Comparison of ENCODE assay signal across 20 cellular contexts in genomic region chr18:57843403-57843802, GRCh38. TPM values are rescaled to one million over a fixed set of nuclear protein-coding genes. Genes with fewer than 3 reads are reported as not detected.
DNase-seq lines count a peak whose midpoint lies in the region; ATAC-seq, FAIRE-seq and TF ChIP-seq lines count a peak whose summit lies in the region.
"Had no signal": no experiment of that assay in that cellular context is flagged by ENCODE, and none has a peak within 500 bp of the region (broad histone marks: within the 10 kb centered on the region; RNA-seq: fewer than 3 reads in every experiment).

No MANE protein-coding gene starts in this region.

- no peaks in the 10 kb centered on the region for H3K9me3 ChIP-seq in K562 (replicated peaks; ENCODE audit: control insufficient read depth, insufficient read depth, low read depth, low read length)
- H3K9me3 ChIP-seq: BLaER1 treated with 17β-estradiol and CSF1 and Interleukin-3, amounts not matched to agents 10 nM and 100 nM had no signal

- no peak for TF ChIP-seq EP300 in K562 (IDR thresholded peaks at IDR 0.05; ENCODE audit: low read length)

- POLR2A ChIA-PET in K562 (lab: Yijun Ruan, JAX): no interaction called here

- H3K9me1 ChIP-seq in K562 (ENCODE audit: control insufficient read depth, insufficient read depth, low read length): no peaks in the 10 kb centered on the region

- no peaks in the 10 kb centered on the region for H3K79me2 ChIP-seq in GM23338 (replicated peaks; ENCODE audit: insufficient read depth)
- no peaks in the 10 kb centered on the region for H3K79me2 ChIP-seq in K562 (ENCODE audit: control insufficient read depth, insufficient read depth, low read length)

- intact Hi-C loops in K562 (cut with micrococcal nuclease): no loop called here

- FAIRE-seq in K562 (lab: Jason Lieb, UNC): no peak
- FAIRE-seq: GM18507, GM19239, H54 had no signal

- peaks cover 7% of the 10 kb centered on the region; the same call in 2 of the 3 replicates for H3K4me1 Mint-ChIP-seq in GM23338

- no peaks in the 10 kb centered on the region for H3K9me3 Mint-ChIP-seq in GM23338
- H3K9me3 Mint-ChIP-seq: T-cell had no signal

- H3F3A ChIP-seq in GM23338 (replicated peaks; ENCODE audit: low read depth): no peaks in the 10 kb centered on the region

- TF ChIP-seq CTCF in GM23338 (conservative IDR thresholded peaks at IDR 0.05; ENCODE audit: low read depth in 2 of 2): no peak
- TF ChIP-seq CTCF in K562 (IDR thresholded peaks at IDR 0.05 in 2 of 3, conservative IDR thresholded peaks at IDR 0.05 in 1 of 3; ENCODE audit: insufficient read depth in 2 of 3, low read depth in 1 of 3, low read length in 3 of 3): no peak

- H4K20me1 ChIP-seq in GM23338 (replicated peaks; ENCODE audit: insufficient read depth): no peaks in the 10 kb centered on the region
- H4K20me1 ChIP-seq in K562 (replicated peaks; ENCODE audit: control insufficient read depth, insufficient read depth, low read length): no peaks in the 10 kb centered on the region
- H4K20me1 ChIP-seq: BLaER1 treated with 17β-estradiol and CSF1 and Interleukin-3, amounts not matched to agents 10 nM and 100 nM had no signal

- DNase-seq in NCI-H1092 treated with DMSO at 0.1 percent for 48 hours (lab: John Stamatoyannopoulos, UW) (peak; percentile 11), NCI-H1092 (lab: John Stamatoyannopoulos, UW) (no peak), GM23338 (ENCODE audit: low spot score) (no peak), NCI-H2171 (lab: John Stamatoyannopoulos, UW) (peak; percentile 44), K562 (ENCODE audit: extremely low read depth in 1 of 4, low spot score in 3 of 4) (peak in 1 of 4 experiments; percentile 12), HUDEP-2 (lab: John Stamatoyannopoulos, UW; ENCODE audit: unreplicated experiment in 76 of 76) (no peak), D341Med (ENCODE audit: low spot score) (no peak), H4 (ENCODE audit: low spot score) (no peak)
- DNase-seq: 8988T, DMS53, MV-4-11, NCI-H2029, NCI-H226, PC-3, T-cell, T1000 had no signal

- no peaks in the 10 kb centered on the region for H3K9me2 ChIP-seq in GM23338 (ENCODE audit: insufficient read depth)

- ATAC-seq in GM23338 (no peak), K562 (no peak)
- ATAC-seq: PC-3, T-cell had no signal

- H3K4me2 ChIP-seq in GM23338: no peak overlapping the region
- H3K4me2 ChIP-seq in K562 (ENCODE audit: insufficient read depth, low read length): no peak overlapping the region
- H3K4me2 ChIP-seq: BLaER1 treated with 17β-estradiol and CSF1 and Interleukin-3, amounts not matched to agents 10 nM and 100 nM had no signal

- no peaks in the 10 kb centered on the region for H3K36me3 Mint-ChIP-seq in GM23338 (ENCODE audit: low read depth)
- H3K36me3 Mint-ChIP-seq: T-cell had no signal

- no peak overlapping the region for H3K27ac Mint-ChIP-seq in GM23338
- H3K27ac Mint-ChIP-seq: T-cell had no signal

- no TSS peak for BruUV-seq in K562 (replicated peaks; lab: Mats Ljungman, UMichigan)

- H3K27me3 ChIP-seq in GM23338 (ENCODE audit: insufficient read depth) (no peaks in the 10 kb centered on the region), K562 (ENCODE audit: control insufficient read depth in 2 of 2, insufficient read depth in 2 of 2, low read length in 2 of 2) (no peaks in the 10 kb centered on the region)
- H3K27me3 ChIP-seq: BLaER1 treated with 17β-estradiol and CSF1 and Interleukin-3, amounts not matched to agents 10 nM and 100 nM had no signal

- no peak overlapping the region; a peak in 1 of 4 replicates for H3K9ac ChIP-seq in K562 (ENCODE audit: insufficient read depth in 1 of 2, low read depth in 2 of 2, low read length in 2 of 2)
- H3K9ac ChIP-seq: BLaER1 treated with 17β-estradiol and CSF1 and Interleukin-3, amounts not matched to agents 10 nM and 100 nM had no signal

- H2AFZ ChIP-seq in GM23338: 0 out of 2 replicates have a peak overlapping the region, but pooled peaks have one; percentile 47
- peak overlapping the region; percentile 51; the same call in 1 of the 2 replicates for H2AFZ ChIP-seq in K562 (ENCODE audit: low read depth, low read length)

- in situ Hi-C loops in K562 (cut with MboI): no loop called here

- H3K27ac ChIP-seq in GM23338 (ENCODE audit: low read depth) (no peak overlapping the region), K562 (ENCODE audit: extremely low read depth, low read depth, low read length) (no peak overlapping the region)
- H3K27ac ChIP-seq: BLaER1 treated with 17β-estradiol and CSF1 and Interleukin-3, amounts not matched to agents 10 nM and 100 nM had no signal

- H3K36me3 ChIP-seq in GM23338 (ENCODE audit: insufficient read depth): no peaks in the 10 kb centered on the region
- no peaks in the 10 kb centered on the region for H3K36me3 ChIP-seq in K562 (ENCODE audit: control insufficient read depth, insufficient read depth, low read length)
- H3K36me3 ChIP-seq: BLaER1 treated with 17β-estradiol and CSF1 and Interleukin-3, amounts not matched to agents 10 nM and 100 nM had no signal

- 83% methylated on average over 2 of the region's 5 CpGs for WGBS in K562 (ENCODE audit: insufficient coverage, low coverage, missing lambda C conversion rate)

- H3K4me3 ChIP-seq in GM23338 (no peak overlapping the region), K562 (no peak overlapping the region)
- H3K4me3 ChIP-seq: BLaER1 treated with 17β-estradiol and CSF1 and Interleukin-3, amounts not matched to agents 10 nM and 100 nM had no signal

- no peak for TF ChIP-seq POLR2A in K562 (conservative IDR thresholded peaks at IDR 0.05)

- H3K4me1 ChIP-seq in GM23338 (ENCODE audit: insufficient read depth): no peaks in the 10 kb centered on the region
- H3K4me1 ChIP-seq in K562 (replicated peaks in 1 of 2; ENCODE audit: control insufficient read depth in 2 of 2, insufficient read depth in 2 of 2, low read length in 2 of 2): peaks cover 9 to 17% of the 10 kb centered on the region in 2 experiments; a peak in 4 of 5 replicates

- no peaks in the 10 kb centered on the region for H3K27me3 Mint-ChIP-seq in GM23338 (ENCODE audit: insufficient read depth, low read depth, poor library complexity)

- no peak overlapping the region for H3K4me3 Mint-ChIP-seq in GM23338
- H3K4me3 Mint-ChIP-seq: T-cell had no signal

- CTCF ChIA-PET in K562 (lab: Yijun Ruan, JAX; ENCODE audit: low intra/inter-chr PET ratio): no interaction called here

- no peak for TF ChIP-seq RAD21 in K562 (CRISPR knock-in tag; conservative IDR thresholded peaks at IDR 0.05 in 1 of 2, IDR thresholded peaks at IDR 0.05 in 1 of 2)

TF ChIP-seq in GM23338, 12 proteins besides CTCF, POLR2A, EP300 and RAD21 (continues in another document):
- no peak for TF ChIP-seq ZNF331 (CRISPR knock-in tag; IDR thresholded peaks at IDR 0.05; ENCODE audit: low read depth)

TF ChIP-seq in K562, 482 proteins besides CTCF, POLR2A, EP300 and RAD21 (continues in another document):
- TF ChIP-seq MIER1 (IDR thresholded peaks at IDR 0.05; ENCODE audit: low read depth) (no peak), ZNF717 (CRISPR knock-in tag; IDR thresholded peaks at IDR 0.05) (no peak), NFE2L1 (tag; IDR thresholded peaks at IDR 0.05; ENCODE audit: borderline replicate concordance, low read depth) (no peak), SMARCC2 (IDR thresholded peaks at IDR 0.05; ENCODE audit: low read depth) (no peak), E2F6 (IDR thresholded peaks at IDR 0.05; ENCODE audit: borderline replicate concordance in 1 of 2, extremely low read depth in 1 of 2, insufficient read depth in 1 of 2, insufficient read length in 1 of 2, low read depth in 1 of 2, low read length in 1 of 2, poor library complexity in 1 of 2, severe bottlenecking in 1 of 2) (peak in 1 of 2 experiments; percentile 12), OTX1 (CRISPR knock-in tag; IDR thresholded peaks at IDR 0.05) (no peak), ERF (CRISPR knock-in tag; IDR thresholded peaks at IDR 0.05) (no peak), NFIC (IDR thresholded peaks at IDR 0.05) (peak; percentile 82), MCM3 (IDR thresholded peaks at IDR 0.05) (no peak), SNAPC5 (CRISPR knock-in tag; IDR thresholded peaks at IDR 0.05) (no peak)

RNA-seq across cellular contexts. Expression of gene ATP8B1, which starts 40.3 kb away (rescaled TPM):
- 3.0 and 3.9 TPM in 2 replicates for total RNA-seq in GM23338 (2014; rRNA removed; shearing (Covaris generic))
- polyA plus RNA-seq in GM23338 (2016; fragmentation: Nextera tagmentation; extraction: Ambion mirVana) (1.0 and 1.7 TPM in 2 replicates), K562 (2011; rRNA removed) (0.01 and 0.07 TPM in 2 replicates), K562 (2014; fragmentation: Illumina TruSeq; extraction: Trizol) (0.03 TPM in 1 of 2 replicates, not detected in the other), K562 (2014; fragmentation: Nextera tagmentation; extraction: Ambion mirVana) (not detected), K562 (2014; rRNA removed) (0.01 TPM in 1 of 2 replicates, not detected in the other)
- 0.79 TPM in 1 of 2 replicates, not detected in the other for total RNA-seq in K562 (2011; cell fraction: chromatin; rRNA removed; ENCODE audit: low replicate concordance)
- total RNA-seq in K562 (2011; cell fraction: nucleolus; rRNA removed): under 0.01 and 0.13 TPM in 2 replicates
- 0.07 TPM in 1 of 2 replicates, not detected in the other for total RNA-seq in K562 (2011; cell fraction: nucleoplasm; rRNA removed)
- total RNA-seq in K562 (2014; rRNA removed) (0.04 TPM in 1 of 2 replicates, not detected in the other), K562 (2014; rRNA removed; fragmentation: Illumina TruSeq; extraction: Trizol) (0.04 and 0.22 TPM in 2 replicates), K562 (2015; rRNA removed; fragmentation: Illumina TruSeq; extraction: Trizol) (0.04 TPM in 1 of 2 replicates, not detected in the other), K562 (2021) (0.20 and 0.22 TPM in 2 replicates)
- polyA plus RNA-seq in K562 (2011; cell fraction: cytosol; rRNA removed): 0.01 and 0.55 TPM in 2 replicates
- 0.04 TPM in 1 of 2 replicates, not detected in the other for polyA plus RNA-seq in K562 (2011; cell fraction: nucleus; rRNA removed)
- polyA plus RNA-seq in K562 (2012): 0.08 TPM in 2 replicates
- polyA minus RNA-seq in K562 (2011; rRNA and poly(A)+ RNA removed): 0.14 and 0.24 TPM in 2 replicates
- not detected in 2 replicates for polyA minus RNA-seq in K562 (2011; cell fraction: cytosol; rRNA and poly(A)+ RNA removed)
- 0.22 TPM in 1 of 2 replicates, not detected in the other for polyA minus RNA-seq in K562 (2011; cell fraction: nucleus; rRNA and poly(A)+ RNA removed)
- total RNA-seq in H4 (2014; rRNA removed; shearing (Covaris generic)): 0.64 and 1.8 TPM in 2 replicates

Comparison
In these comparisons a context has a peak if more than half of its experiments do, and no peak if none do; other contexts are left out.
1. DNase-seq: peak in NCI-H1092 treated with DMSO at 0.1 percent for 48 hours (single experiment) and NCI-H2171 (single experiment); none in NCI-H1092 (single experiment), GM23338 (single experiment), HUDEP-2 (0 of 76), D341Med (single experiment) and H4 (single experiment).